ENCODE assay signal across 23 cellular contexts in genomic region chr17:48644159-48644558, GRCh38. TPM values are rescaled to one million over a fixed set of nuclear protein-coding genes. Genes with fewer than 3 reads are reported as not detected.
"Had no signal": no experiment of that assay in that cellular context is flagged by ENCODE, and none has a peak within 500 bp of the region (broad histone marks: within the 10 kb centered on the region; RNA-seq: fewer than 3 reads in every experiment).

No MANE protein-coding gene starts in this region.

- ATAC-seq: activated CD4-positive, CD25-positive, alpha-beta regulatory T cell treated with anti-CD3 and anti-CD28 coated beads, Interleukin-2, amount 50 U/mL, for 24 hours; activated naive CD8-positive, alpha-beta T cell treated with anti-CD3 and anti-CD28 coated beads, Interleukin-2, amount 50 U/mL, for 24 hours; left ventricle myocardium superior; sciatic nerve; upper lobe of right lung had no signal

- H3K4me1 ChIP-seq: neural progenitor cell had no signal

- H3K36me3 ChIP-seq: breast epithelium, neural progenitor cell, spleen, suprapubic skin, upper lobe of right lung had no signal

- H3K27ac Mint-ChIP-seq: activated naive CD4-positive, alpha-beta T cell treated with anti-CD3 and anti-CD28 coated beads for 36 hours; activated naive CD8-positive, alpha-beta T cell treated with anti-CD3 and anti-CD28 coated beads, Interleukin-2, amount 50 U/mL, for 24 hours; activated T-helper 2 cell treated with anti-CD3 and anti-CD28 coated beads, Interferon-gamma antibody, Interleukin-2, Interleukin-4, amounts not matched to agents 10 μg/mL and 5 μg/mL and 100 μg/mL, durations not matched to agents 14 hours and 24 hours and 36 hours; memory B cell; neural progenitor cell; stimulated activated naive CD8-positive, alpha-beta T cell treated with anti-CD3 and anti-CD28 coated beads, Interleukin-15, Interleukin-2, amounts not matched to agents 100 ng/mL and 50 ng/mL, for 24 hours; T-helper 2 cell treated with Interferon-gamma antibody and Interleukin-4, amounts not matched to agents 5 μg/mL and 100 μg/mL, for 36 hours had no signal

- H2AFZ ChIP-seq: neural progenitor cell had no signal

- H3K4me3 Mint-ChIP-seq: activated naive CD4-positive, alpha-beta T cell treated with anti-CD3 and anti-CD28 coated beads for 36 hours; activated naive CD8-positive, alpha-beta T cell treated with anti-CD3 and anti-CD28 coated beads, Interleukin-2, amount 50 U/mL, for 24 hours; memory B cell; neural progenitor cell; stimulated activated naive CD8-positive, alpha-beta T cell treated with anti-CD3 and anti-CD28 coated beads, Interleukin-15, Interleukin-2, amounts not matched to agents 100 ng/mL and 50 ng/mL, for 24 hours; T-helper 2 cell treated with Interferon-gamma antibody and Interleukin-4, amounts not matched to agents 5 μg/mL and 100 μg/mL, for 36 hours had no signal

- H3K9ac ChIP-seq: neural progenitor cell had no signal

- H3K4me1 Mint-ChIP-seq: neural progenitor cell had no signal

- H3K4me2 ChIP-seq: neural progenitor cell had no signal

- H3K36me3 Mint-ChIP-seq: memory B cell had no signal

- H3K4me3 ChIP-seq: breast epithelium, dorsolateral prefrontal cortex, neural progenitor cell, spleen, suprapubic skin, upper lobe of right lung had no signal

- H3K9me3 Mint-ChIP-seq: activated naive CD4-positive, alpha-beta T cell treated with anti-CD3 and anti-CD28 coated beads for 36 hours; activated naive CD8-positive, alpha-beta T cell treated with anti-CD3 and anti-CD28 coated beads, Interleukin-2, amount 50 U/mL, for 24 hours; activated T-helper 2 cell treated with anti-CD3 and anti-CD28 coated beads, Interferon-gamma antibody, Interleukin-2, Interleukin-4, amounts not matched to agents 10 μg/mL and 5 μg/mL and 100 μg/mL, durations not matched to agents 14 hours and 24 hours and 36 hours; memory B cell; stimulated activated naive CD8-positive, alpha-beta T cell treated with anti-CD3 and anti-CD28 coated beads, Interleukin-15, Interleukin-2, amounts not matched to agents 100 ng/mL and 50 ng/mL, for 24 hours; T-helper 2 cell treated with Interferon-gamma antibody and Interleukin-4, amounts not matched to agents 5 μg/mL and 100 μg/mL, for 36 hours had no signal

- H3K9me3 ChIP-seq: breast epithelium, spleen, suprapubic skin, upper lobe of right lung had no signal

- DNase-seq: activated CD4-positive, alpha-beta T cell treated with anti-CD3 and anti-CD28 coated beads, Interleukin-2, amount 50 U/mL, for 1 hour; activated naive CD4-positive, alpha-beta T cell treated with anti-CD3 and anti-CD28 coated beads for 36 hours; activated naive CD8-positive, alpha-beta T cell treated with anti-CD3 and anti-CD28 coated beads, Interleukin-2, amount 50 U/mL, for 24 hours; activated T-cell treated with anti-CD3 and anti-CD28 coated beads for 4 hours; aorta; dorsolateral prefrontal cortex; kidney glomerular epithelial cell; left ventricle myocardium superior; spleen; SW 1271; upper lobe of right lung had no signal

- H3K27ac ChIP-seq: breast epithelium, dorsolateral prefrontal cortex, neural progenitor cell, spleen, suprapubic skin, upper lobe of right lung had no signal

RNA-seq across cellular contexts. Expression of gene HOXB9, which starts 18.0 kb away (rescaled TPM):
- total RNA-seq: dorsolateral prefrontal cortex, left ventricle myocardium superior, osteocyte, pulmonary artery endothelial cell, upper lobe of right lung had no signal

RNA-seq across cellular contexts. Expression of gene HOXB8, which starts 29.1 kb away (rescaled TPM):
- total RNA-seq: activated naive CD4-positive, alpha-beta T cell treated with anti-CD3 and anti-CD28 coated beads for 36 hours; activated T-helper 2 cell treated with anti-CD3 and anti-CD28 coated beads, Interferon-gamma antibody, Interleukin-2, Interleukin-4, amounts not matched to agents 10 μg/mL and 5 μg/mL and 100 μg/mL, durations not matched to agents 14 hours and 24 hours and 36 hours; dorsolateral prefrontal cortex; left ventricle myocardium superior; osteocyte; pulmonary artery endothelial cell; spleen; suprapubic skin had no signal
- polyA plus RNA-seq: esophagus had no signal

RNA-seq across cellular contexts. Expression of gene HOXB7, which starts 33.3 kb away (rescaled TPM):
- total RNA-seq: osteocyte had no signal

RNA-seq across cellular contexts. Expression of gene HOXB6, which starts 39.4 kb away (rescaled TPM):
- total RNA-seq: activated naive CD4-positive, alpha-beta T cell treated with anti-CD3 and anti-CD28 coated beads for 36 hours; osteocyte had no signal

RNA-seq across cellular contexts. Expression of gene HOXB5, which starts 50.6 kb away (rescaled TPM):
- total RNA-seq: activated naive CD4-positive, alpha-beta T cell treated with anti-CD3 and anti-CD28 coated beads for 36 hours; activated T-helper 2 cell treated with anti-CD3 and anti-CD28 coated beads, Interferon-gamma antibody, Interleukin-2, Interleukin-4, amounts not matched to agents 10 μg/mL and 5 μg/mL and 100 μg/mL, durations not matched to agents 14 hours and 24 hours and 36 hours; left ventricle myocardium superior; osteocyte had no signal
